21 cellular contexts compared by ENCODE assay signal in the genomic region with DNA sequence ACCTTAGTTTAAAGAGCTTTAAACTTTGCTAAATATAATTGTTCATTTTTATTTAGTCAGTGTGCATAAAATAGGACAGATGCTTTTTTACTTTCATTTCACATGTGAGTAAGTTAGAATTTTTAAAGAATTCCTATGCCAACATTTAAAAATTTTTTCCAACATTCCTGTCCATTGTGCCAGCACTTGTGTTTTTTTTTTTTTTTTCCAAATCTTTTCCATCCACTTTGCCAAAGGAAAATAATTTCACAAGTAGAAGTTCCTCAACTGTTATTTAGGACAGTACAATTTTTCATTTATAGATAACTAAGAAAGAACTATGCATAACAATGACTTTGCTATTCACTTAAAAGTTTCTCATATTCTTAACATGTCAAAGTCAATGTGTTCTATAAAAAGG.
"Had no signal": no experiment of that assay in that cellular context is flagged by ENCODE, and none has a peak within 500 bp of the region (broad histone marks: within the 10 kb centered on the region; RNA-seq: fewer than 3 reads in every experiment).

No MANE protein-coding gene starts in this region.

- H3K36me3 Mint-ChIP-seq: activated naive CD8-positive, alpha-beta T cell treated with anti-CD3 and anti-CD28 coated beads, Interleukin-2, amount 10 ng/mL, durations not matched to agents 7 days and 5 days; stimulated activated naive B cell treated with anti-CD40 and anti-IgM and Interleukin-4, amounts not matched to agents 10 μg/mL and 1 μg/mL and 100 μg/mL, for 72 hours; type B pancreatic cell had no signal

- H3K4me1 ChIP-seq: heart left ventricle, vagina had no signal

- H3K27ac ChIP-seq: heart left ventricle, testis, vagina had no signal

- H3K9me3 Mint-ChIP-seq: activated CD4-positive, alpha-beta memory T cell treated with anti-CD3 and anti-CD28 coated beads, Interleukin-2, amount 10 ng/mL, durations not matched to agents 7 days and 5 days; activated CD4-positive, alpha-beta T cell treated with anti-CD3 and anti-CD28 coated beads, Interleukin-2, amount 10 ng/mL, durations not matched to agents 24 days and 14 days; activated naive CD4-positive, alpha-beta T cell treated with anti-CD3 and anti-CD28 coated beads for 36 hours; activated naive CD8-positive, alpha-beta T cell treated with anti-CD3 and anti-CD28 coated beads, Interleukin-2, amount 10 ng/mL, durations not matched to agents 7 days and 5 days; activated T-cell treated with anti-CD3 and anti-CD28 coated beads, Interleukin-2, amount 50 U/mL, for 72 hours; nephron progenitor cell; stimulated activated naive B cell treated with anti-CD40 and anti-IgM and Interleukin-4, amounts not matched to agents 10 μg/mL and 1 μg/mL and 100 μg/mL, for 72 hours; type B pancreatic cell had no signal

- H3K4me1 Mint-ChIP-seq: activated CD4-positive, alpha-beta memory T cell treated with anti-CD3 and anti-CD28 coated beads, Interleukin-2, amount 10 ng/mL, durations not matched to agents 7 days and 5 days; activated CD4-positive, alpha-beta T cell treated with anti-CD3 and anti-CD28 coated beads, Interleukin-2, amount 10 ng/mL, durations not matched to agents 24 days and 14 days; activated naive CD8-positive, alpha-beta T cell treated with anti-CD3 and anti-CD28 coated beads, Interleukin-2, amount 10 ng/mL, durations not matched to agents 7 days and 5 days; nephron progenitor cell; stimulated activated naive B cell treated with anti-CD40 and anti-IgM and Interleukin-4, amounts not matched to agents 10 μg/mL and 1 μg/mL and 100 μg/mL, for 72 hours had no signal

- H3K27ac Mint-ChIP-seq: activated CD4-positive, alpha-beta memory T cell treated with anti-CD3 and anti-CD28 coated beads, Interleukin-2, amount 10 ng/mL, durations not matched to agents 7 days and 5 days; activated CD4-positive, alpha-beta T cell treated with anti-CD3 and anti-CD28 coated beads, Interleukin-2, amount 10 ng/mL, durations not matched to agents 24 days and 14 days; activated naive CD4-positive, alpha-beta T cell treated with anti-CD3 and anti-CD28 coated beads for 36 hours; activated naive CD8-positive, alpha-beta T cell treated with anti-CD3 and anti-CD28 coated beads, Interleukin-2, amount 10 ng/mL, durations not matched to agents 7 days and 5 days; activated T-cell treated with anti-CD3 and anti-CD28 coated beads, Interleukin-2, amount 50 U/mL, for 72 hours; nephron progenitor cell; stimulated activated naive B cell treated with anti-CD40 and anti-IgM and Interleukin-4, amounts not matched to agents 10 μg/mL and 1 μg/mL and 100 μg/mL, for 72 hours; type B pancreatic cell had no signal

- ATAC-seq: activated T-cell treated with anti-CD3 and anti-CD28 coated beads, Interleukin-2, amount 50 U/mL, for 72 hours; heart left ventricle; left cardiac atrium; sciatic nerve; stimulated activated naive B cell treated with anti-CD40 and anti-IgM and Interleukin-4, amounts not matched to agents 10 μg/mL and 1 μg/mL and 100 μg/mL, for 72 hours had no signal

- H3K27me3 Mint-ChIP-seq: activated CD4-positive, alpha-beta memory T cell treated with anti-CD3 and anti-CD28 coated beads, Interleukin-2, amount 10 ng/mL, durations not matched to agents 7 days and 5 days; activated CD4-positive, alpha-beta T cell treated with anti-CD3 and anti-CD28 coated beads, Interleukin-2, amount 10 ng/mL, durations not matched to agents 24 days and 14 days; activated naive CD8-positive, alpha-beta T cell treated with anti-CD3 and anti-CD28 coated beads, Interleukin-2, amount 10 ng/mL, durations not matched to agents 7 days and 5 days; stimulated activated naive B cell treated with anti-CD40 and anti-IgM and Interleukin-4, amounts not matched to agents 10 μg/mL and 1 μg/mL and 100 μg/mL, for 72 hours; type B pancreatic cell had no signal

- H3K9me3 ChIP-seq: heart left ventricle, testis, vagina had no signal

- H3K36me3 ChIP-seq: heart left ventricle, vagina had no signal

- DNase-seq: activated CD4-positive, alpha-beta memory T cell treated with anti-CD3 and anti-CD28 coated beads, Interleukin-2, amount 10 ng/mL, durations not matched to agents 7 days and 5 days; activated CD4-positive, alpha-beta T cell treated with anti-CD3 and anti-CD28 coated beads, Interleukin-2, amount 10 ng/mL, durations not matched to agents 24 days and 14 days; activated effector memory CD4-positive, alpha-beta T cell treated with Interleukin-2 at 50 U/mL for 16 hours; activated naive CD4-positive, alpha-beta T cell treated with anti-CD3 and anti-CD28 coated beads for 36 hours; activated naive CD8-positive, alpha-beta T cell treated with anti-CD3 and anti-CD28 coated beads, Interleukin-2, amount 10 ng/mL, durations not matched to agents 7 days and 5 days; activated T-cell treated with anti-CD3 and anti-CD28 coated beads, Interleukin-2, amount 50 U/mL, for 72 hours; amygdala; dermis blood vessel endothelial cell; effector CD8-positive, alpha-beta T cell; erythroblast; heart left ventricle; islet precursor cell; left cardiac atrium; nephron progenitor cell; stimulated activated CD4-positive, alpha-beta T cell treated with anti-CD3 and anti-CD28 coated beads, Interleukin-2, amount 100 ng/mL, for 48 hours; stimulated activated CD8-positive, alpha-beta memory T cell treated with anti-CD3 and anti-CD28 coated beads, Interleukin-4, amount 100 ng/mL, for 48 hours; stimulated activated naive B cell treated with anti-CD40 and anti-IgM and Interleukin-4, amounts not matched to agents 10 μg/mL and 1 μg/mL and 100 μg/mL, for 72 hours; testis had no signal

- H3K4me3 ChIP-seq: heart left ventricle, testis, vagina had no signal

- H3K4me3 Mint-ChIP-seq: activated CD4-positive, alpha-beta memory T cell treated with anti-CD3 and anti-CD28 coated beads, Interleukin-2, amount 10 ng/mL, durations not matched to agents 7 days and 5 days; activated CD4-positive, alpha-beta T cell treated with anti-CD3 and anti-CD28 coated beads, Interleukin-2, amount 10 ng/mL, durations not matched to agents 24 days and 14 days; activated naive CD4-positive, alpha-beta T cell treated with anti-CD3 and anti-CD28 coated beads for 36 hours; activated naive CD8-positive, alpha-beta T cell treated with anti-CD3 and anti-CD28 coated beads, Interleukin-2, amount 10 ng/mL, durations not matched to agents 7 days and 5 days; activated T-cell treated with anti-CD3 and anti-CD28 coated beads, Interleukin-2, amount 50 U/mL, for 72 hours; nephron progenitor cell; stimulated activated naive B cell treated with anti-CD40 and anti-IgM and Interleukin-4, amounts not matched to agents 10 μg/mL and 1 μg/mL and 100 μg/mL, for 72 hours; type B pancreatic cell had no signal

- H3K27me3 ChIP-seq: heart left ventricle, testis, vagina had no signal
